Comparison of ENCODE assay signal across 15 cellular contexts in genomic region chr9:116234091-116234490, GRCh38.
DNase-seq lines count a peak whose midpoint lies in the region; ATAC-seq and TF ChIP-seq lines count a peak whose summit lies in the region.
"Had no signal": no experiment of that assay in that cellular context is flagged by ENCODE, and none has a peak within 500 bp of the region (broad histone marks: within the 10 kb centered on the region; RNA-seq: fewer than 3 reads in every experiment).

No MANE protein-coding gene starts in this region.

- peaks cover 90% of the 10 kb centered on the region for H3K4me1 Mint-ChIP-seq in chondrocyte (ENCODE audit: low read depth)
- no peaks in the 10 kb centered on the region for H3K4me1 Mint-ChIP-seq in effector memory CD8-positive, alpha-beta T cell (ENCODE audit: low read depth in 2 of 2)

- H3K4me1 ChIP-seq in mesodermal cell (ENCODE audit: control insufficient read depth, insufficient read depth, low read length, poor library complexity, severe bottlenecking), result peaks cover 45% of the 10 kb centered on the region

- no peaks in the 10 kb centered on the region for H3K9me3 Mint-ChIP-seq in chondrocyte (ENCODE audit: low read depth)
- peaks cover 1 to 13% of the 10 kb centered on the region in 2 donors for H3K9me3 Mint-ChIP-seq in effector memory CD8-positive, alpha-beta T cell

- H3K27ac Mint-ChIP-seq in chondrocyte (ENCODE audit: unreplicated experiment), result peak overlapping the region; percentile 94
- H3K27ac Mint-ChIP-seq in effector memory CD8-positive, alpha-beta T cell, result no peak overlapping the region
- H3K27ac Mint-ChIP-seq: progenitor cell of endocrine pancreas had no signal

- DNase-seq in AG20443 (ENCODE audit: low spot score) (peak; percentile 85), LHCN-M2 (ENCODE audit: low read depth) (peak; percentile 96), chondrocyte (ENCODE audit: low spot score) (no peak), occipital lobe (lab: John Stamatoyannopoulos, UW) (no peak), HuH-7.5 (ENCODE audit: low spot score) (no peak)
- DNase-seq in effector memory CD8-positive, alpha-beta T cell, result no peak
- DNase-seq: activated CD4-positive, alpha-beta T cell treated with anti-CD3 and anti-CD28 coated beads for 4 hours; activated naive CD4-positive, alpha-beta T cell treated with anti-CD3 and anti-CD28 coated beads, Interleukin-2, amount 50 U/mL, for 16 hours; Calu3; effector CD8-positive, alpha-beta T cell; left colon; NCI-H2171 treated with DMSO at 0.1 percent for 48 hours had no signal

- no peaks in the 10 kb centered on the region for H3K27me3 Mint-ChIP-seq in chondrocyte (ENCODE audit: low read depth)
- H3K27me3 Mint-ChIP-seq in effector memory CD8-positive, alpha-beta T cell, result no peaks in the 10 kb centered on the region

- H3K27ac ChIP-seq in mesodermal cell (ENCODE audit: low read depth, low read length, severe bottlenecking), result peak overlapping the region; percentile 89

- peaks cover 46% of the 10 kb centered on the region for H3K36me3 Mint-ChIP-seq in chondrocyte (ENCODE audit: low read depth)
- no peaks in the 10 kb centered on the region for H3K36me3 Mint-ChIP-seq in effector memory CD8-positive, alpha-beta T cell (ENCODE audit: insufficient read depth)

- ATAC-seq in HG03565 (IDR thresholded peaks at IDR 0.05; ENCODE audit: unreplicated experiment), result no peak
- no peak for ATAC-seq in effector memory CD8-positive, alpha-beta T cell (replicated peaks)
- ATAC-seq: left colon had no signal

- no CpG with 5 or more reads among the region's 4 CpGs for WGBS in mesodermal cell (ENCODE audit: insufficient coverage in 2 of 2), 2 experiments

- no peak for TF ChIP-seq CTCF in chondrocyte (IDR thresholded peaks at IDR 0.05)

- peaks cover 77% of the 10 kb centered on the region for H3K36me3 ChIP-seq in mesodermal cell (ENCODE audit: control insufficient read depth, insufficient read depth, low read length)

- H3K9me3 ChIP-seq in mesodermal cell (ENCODE audit: control insufficient read depth, low read length), result no peaks in the 10 kb centered on the region

- H3K4me3 ChIP-seq in mesodermal cell (ENCODE audit: extremely low read depth, insufficient read depth, low read length, poor library complexity, severe bottlenecking), result no peak overlapping the region

- H3K4me3 Mint-ChIP-seq in chondrocyte (ENCODE audit: unreplicated experiment), result no peak overlapping the region
- no peak overlapping the region for H3K4me3 Mint-ChIP-seq in effector memory CD8-positive, alpha-beta T cell

Comparison
In these comparisons a context has a peak if more than half of its experiments do, and no peak if none do; other contexts are left out.
1. DNase-seq: peak in AG20443 (single experiment) and LHCN-M2 (single experiment); none in chondrocyte (single experiment), occipital lobe (single experiment), effector memory CD8-positive, alpha-beta T cell (0 of 3) and HuH-7.5 (single experiment).